Comparison of ENCODE assay signal across 1 cellular context in genomic region chr16:58863042-58863441, GRCh38.
TF ChIP-seq lines count a peak whose summit lies in the region.

No MANE protein-coding gene starts in this region.

TF ChIP-seq in GM23338, 12 proteins besides CTCF, POLR2A, EP300 and RAD21 (continued from another document):
- TF ChIP-seq, protein P1, sequence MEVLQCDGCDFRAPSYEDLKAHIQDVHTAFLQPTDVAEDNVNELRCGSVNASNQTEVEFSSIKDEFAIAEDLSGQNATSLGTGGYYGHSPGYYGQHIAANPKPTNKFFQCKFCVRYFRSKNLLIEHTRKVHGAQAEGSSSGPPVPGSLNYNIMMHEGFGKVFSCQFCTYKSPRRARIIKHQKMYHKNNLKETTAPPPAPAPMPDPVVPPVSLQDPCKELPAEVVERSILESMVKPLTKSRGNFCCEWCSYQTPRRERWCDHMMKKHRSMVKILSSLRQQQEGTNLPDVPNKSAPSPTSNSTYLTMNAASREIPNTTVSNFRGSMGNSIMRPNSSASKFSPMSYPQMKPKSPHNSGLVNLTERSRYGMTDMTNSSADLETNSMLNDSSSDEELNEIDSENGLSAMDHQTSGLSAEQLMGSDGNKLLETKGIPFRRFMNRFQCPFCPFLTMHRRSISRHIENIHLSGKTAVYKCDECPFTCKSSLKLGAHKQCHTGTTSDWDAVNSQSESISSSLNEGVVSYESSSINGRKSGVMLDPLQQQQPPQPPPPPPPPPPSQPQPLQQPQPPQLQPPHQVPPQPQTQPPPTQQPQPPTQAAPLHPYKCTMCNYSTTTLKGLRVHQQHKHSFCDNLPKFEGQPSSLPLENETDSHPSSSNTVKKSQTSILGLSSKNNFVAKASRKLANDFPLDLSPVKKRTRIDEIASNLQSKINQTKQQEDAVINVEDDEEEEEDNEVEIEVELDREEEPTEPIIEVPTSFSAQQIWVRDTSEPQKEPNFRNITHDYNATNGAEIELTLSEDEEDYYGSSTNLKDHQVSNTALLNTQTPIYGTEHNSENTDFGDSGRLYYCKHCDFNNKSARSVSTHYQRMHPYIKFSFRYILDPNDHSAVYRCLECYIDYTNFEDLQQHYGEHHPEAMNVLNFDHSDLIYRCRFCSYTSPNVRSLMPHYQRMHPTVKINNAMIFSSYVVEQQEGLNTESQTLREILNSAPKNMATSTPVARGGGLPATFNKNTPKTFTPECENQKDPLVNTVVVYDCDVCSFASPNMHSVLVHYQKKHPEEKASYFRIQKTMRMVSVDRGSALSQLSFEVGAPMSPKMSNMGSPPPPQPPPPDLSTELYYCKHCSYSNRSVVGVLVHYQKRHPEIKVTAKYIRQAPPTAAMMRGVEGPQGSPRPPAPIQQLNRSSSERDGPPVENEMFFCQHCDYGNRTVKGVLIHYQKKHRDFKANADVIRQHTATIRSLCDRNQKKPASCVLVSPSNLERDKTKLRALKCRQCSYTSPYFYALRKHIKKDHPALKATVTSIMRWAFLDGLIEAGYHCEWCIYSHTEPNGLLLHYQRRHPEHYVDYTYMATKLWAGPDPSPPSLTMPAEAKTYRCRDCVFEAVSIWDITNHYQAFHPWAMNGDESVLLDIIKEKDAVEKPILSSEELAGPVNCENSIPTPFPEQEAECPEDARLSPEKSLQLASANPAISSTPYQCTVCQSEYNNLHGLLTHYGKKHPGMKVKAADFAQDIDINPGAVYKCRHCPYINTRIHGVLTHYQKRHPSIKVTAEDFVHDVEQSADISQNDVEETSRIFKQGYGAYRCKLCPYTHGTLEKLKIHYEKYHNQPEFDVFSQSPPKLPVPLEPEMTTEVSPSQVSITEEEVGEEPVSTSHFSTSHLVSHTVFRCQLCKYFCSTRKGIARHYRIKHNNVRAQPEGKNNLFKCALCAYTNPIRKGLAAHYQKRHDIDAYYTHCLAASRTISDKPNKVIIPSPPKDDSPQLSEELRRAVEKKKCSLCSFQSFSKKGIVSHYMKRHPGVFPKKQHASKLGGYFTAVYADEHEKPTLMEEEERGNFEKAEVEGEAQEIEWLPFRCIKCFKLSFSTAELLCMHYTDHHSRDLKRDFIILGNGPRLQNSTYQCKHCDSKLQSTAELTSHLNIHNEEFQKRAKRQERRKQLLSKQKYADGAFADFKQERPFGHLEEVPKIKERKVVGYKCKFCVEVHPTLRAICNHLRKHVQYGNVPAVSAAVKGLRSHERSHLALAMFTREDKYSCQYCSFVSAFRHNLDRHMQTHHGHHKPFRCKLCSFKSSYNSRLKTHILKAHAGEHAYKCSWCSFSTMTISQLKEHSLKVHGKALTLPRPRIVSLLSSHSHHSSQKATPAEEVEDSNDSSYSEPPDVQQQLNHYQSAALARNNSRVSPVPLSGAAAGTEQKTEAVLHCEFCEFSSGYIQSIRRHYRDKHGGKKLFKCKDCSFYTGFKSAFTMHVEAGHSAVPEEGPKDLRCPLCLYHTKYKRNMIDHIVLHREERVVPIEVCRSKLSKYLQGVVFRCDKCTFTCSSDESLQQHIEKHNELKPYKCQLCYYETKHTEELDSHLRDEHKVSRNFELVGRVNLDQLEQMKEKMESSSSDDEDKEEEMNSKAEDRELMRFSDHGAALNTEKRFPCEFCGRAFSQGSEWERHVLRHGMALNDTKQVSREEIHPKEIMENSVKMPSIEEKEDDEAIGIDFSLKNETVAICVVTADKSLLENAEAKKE (CRISPR knock-in tag; IDR thresholded peaks at IDR 0.05): no peak
- TF ChIP-seq ZNF331 (CRISPR knock-in tag; IDR thresholded peaks at IDR 0.05; ENCODE audit: low read depth) (no peak), REST (IDR thresholded peaks at IDR 0.05; ENCODE audit: unreplicated experiment) (no peak), POLR2AphosphoS5 (IDR thresholded peaks at IDR 0.05; ENCODE audit: low read depth) (no peak), JUNB (IDR thresholded peaks at IDR 0.05; ENCODE audit: unreplicated experiment) (no peak), CREB1 (CRISPR knock-in tag; IDR thresholded peaks at IDR 0.05; ENCODE audit: low read depth) (no peak), EZH2phosphoT487 (IDR thresholded peaks at IDR 0.05; ENCODE audit: unreplicated experiment) (no peak), NANOG (IDR thresholded peaks at IDR 0.05; ENCODE audit: borderline replicate concordance) (no peak)
